ENCODE assay signal across 17 cellular contexts in genomic region chr14:57080691-57081090, GRCh38.
A peak's percentile ranks its signal among the peaks of the same experiment; 100 is the strongest.
DNase-seq lines count a peak whose midpoint lies in the region; ATAC-seq and TF ChIP-seq lines count a peak whose summit lies in the region.
"Had no signal": no experiment of that assay in that cellular context is flagged by ENCODE, and none has a peak within 500 bp of the region (broad histone marks: within the 10 kb centered on the region; RNA-seq: fewer than 3 reads in every experiment).

No MANE protein-coding gene starts in this region.

- CTCF ChIA-PET in T-cell (lab: Charles Lee): no interaction called here

- H3K9me3 Mint-ChIP-seq in brain (peaks cover 0 to 5% (median 0%) of the 10 kb centered on the region in 5 experiments), neural progenitor cell (no peaks in the 10 kb centered on the region), T-cell (no peaks in the 10 kb centered on the region)

- no peak overlapping the region for H3K9ac ChIP-seq in neural progenitor cell
- H3K9ac ChIP-seq: BLaER1 treated with 17β-estradiol and CSF1 and Interleukin-3, amounts not matched to agents 10 nM and 100 nM had no signal

- no peaks in the 10 kb centered on the region for H4K20me1 ChIP-seq in neural progenitor cell (ENCODE audit: low read depth)
- H4K20me1 ChIP-seq: BLaER1 treated with 17β-estradiol and CSF1 and Interleukin-3, amounts not matched to agents 10 nM and 100 nM had no signal

- peak overlapping the region; percentile 43 for H3K4me2 ChIP-seq in neural progenitor cell
- H3K4me2 ChIP-seq: BLaER1 treated with 17β-estradiol and CSF1 and Interleukin-3, amounts not matched to agents 10 nM and 100 nM had no signal

- ATAC-seq in T-cell (replicated peaks in 1 of 4): no peak
- ATAC-seq in activated CD4-positive, CD25-positive, alpha-beta regulatory T cell treated with anti-CD3 and anti-CD28 coated beads, Interleukin-2, amount 50 U/mL, for 24 hours: no peak

- H3K4me1 Mint-ChIP-seq in brain (peaks cover 18% of the 10 kb centered on the region), neural progenitor cell (peaks cover 14% of the 10 kb centered on the region), T-cell (no peaks in the 10 kb centered on the region)
- H3K4me1 Mint-ChIP-seq: CD4-positive, CD25-positive, alpha-beta regulatory T cell had no signal

- no peaks in the 10 kb centered on the region for H3K36me3 ChIP-seq in neural progenitor cell
- H3K36me3 ChIP-seq: BLaER1 treated with 17β-estradiol and CSF1 and Interleukin-3, amounts not matched to agents 10 nM and 100 nM had no signal

- H3K79me2 ChIP-seq in neural progenitor cell (ENCODE audit: low read depth): no peaks in the 10 kb centered on the region

- DNase-seq in D341Med (ENCODE audit: low spot score): peak; percentile 50
- DNase-seq in NCI-H524 (lab: John Stamatoyannopoulos, UW): peak; percentile 69 to 88
- DNase-seq in neural progenitor cell (ENCODE audit: low spot score): peak; percentile 20
- no peak for DNase-seq in NCI-H748 (lab: John Stamatoyannopoulos, UW; ENCODE audit: unreplicated experiment)
- DNase-seq in T-cell: no peak
- DNase-seq: 8988T; Calu3; CD4-positive, CD25-positive, alpha-beta regulatory T cell; DMS153; DMS79 treated with DMSO at 0.1 percent for 48 hours; EL; GF-D8; H7; IMR-90 had no signal

- no peak overlapping the region for H3K4me3 ChIP-seq in neural progenitor cell
- H3K4me3 ChIP-seq: BLaER1 treated with 17β-estradiol and CSF1 and Interleukin-3, amounts not matched to agents 10 nM and 100 nM had no signal

- H3K27me3 Mint-ChIP-seq in brain (peaks cover 25% of the 10 kb centered on the region), neural progenitor cell (ENCODE audit: insufficient read depth, low read depth) (peaks cover 2% of the 10 kb centered on the region), T-cell (peaks cover 12 to 17% of the 10 kb centered on the region in 2 donors)
- H3K27me3 Mint-ChIP-seq: CD4-positive, CD25-positive, alpha-beta regulatory T cell had no signal

- H3K27ac Mint-ChIP-seq in brain: peak overlapping the region in 3 of 5 experiments; percentile 38 to 77 (median 50)
- H3K27ac Mint-ChIP-seq in neural progenitor cell: no peak overlapping the region
- no peak overlapping the region for H3K27ac Mint-ChIP-seq in T-cell
- H3K27ac Mint-ChIP-seq: CD4-positive, CD25-positive, alpha-beta regulatory T cell had no signal

- H3K4me3 Mint-ChIP-seq in brain (no peak overlapping the region), neural progenitor cell (no peak overlapping the region), T-cell (no peak overlapping the region)
- H3K4me3 Mint-ChIP-seq: CD4-positive, CD25-positive, alpha-beta regulatory T cell had no signal

- peaks cover 24% of the 10 kb centered on the region for H3K4me1 ChIP-seq in neural progenitor cell
- H3K4me1 ChIP-seq: BLaER1 treated with 17β-estradiol and CSF1 and Interleukin-3, amounts not matched to agents 10 nM and 100 nM had no signal

- H3K9me3 ChIP-seq in neural progenitor cell (ENCODE audit: low read depth): no peaks in the 10 kb centered on the region
- H3K9me3 ChIP-seq: BLaER1 treated with 17β-estradiol and CSF1 and Interleukin-3, amounts not matched to agents 10 nM and 100 nM had no signal

- POLR2A ChIA-PET in T-cell (lab: Charles Lee): no interaction called here

- TF ChIP-seq CTCF in brain (conservative IDR thresholded peaks at IDR 0.05): no peak
- TF ChIP-seq CTCF in neural progenitor cell (IDR thresholded peaks at IDR 0.05): no peak

- H2AFZ ChIP-seq in neural progenitor cell (replicated peaks): no peak overlapping the region

- no peaks in the 10 kb centered on the region for H3K36me3 Mint-ChIP-seq in brain
- no peaks in the 10 kb centered on the region for H3K36me3 Mint-ChIP-seq in neural progenitor cell
- H3K36me3 Mint-ChIP-seq in T-cell: no peaks in the 10 kb centered on the region
- H3K36me3 Mint-ChIP-seq: CD4-positive, CD25-positive, alpha-beta regulatory T cell had no signal

- no peak overlapping the region for H3K27ac ChIP-seq in neural progenitor cell
- H3K27ac ChIP-seq: BLaER1 treated with 17β-estradiol and CSF1 and Interleukin-3, amounts not matched to agents 10 nM and 100 nM had no signal

- no peaks in the 10 kb centered on the region for H3K27me3 ChIP-seq in neural progenitor cell
- H3K27me3 ChIP-seq: BLaER1 treated with 17β-estradiol and CSF1 and Interleukin-3, amounts not matched to agents 10 nM and 100 nM had no signal

- H3F3A ChIP-seq in neural progenitor cell (ENCODE audit: low read depth): no peaks in the 10 kb centered on the region

Comparison
In these comparisons a context has a peak if more than half of its experiments do, and no peak if none do; other contexts are left out.
1. DNase-seq: peak in D341Med (single experiment), NCI-H524 (2 of 2) and neural progenitor cell (single experiment); none in NCI-H748 (single experiment) and T-cell (0 of 34).
2. H3K27ac Mint-ChIP-seq: peak in brain (3 of 5); none in neural progenitor cell (single experiment) and T-cell (0 of 2).